In the genomic region with DNA sequence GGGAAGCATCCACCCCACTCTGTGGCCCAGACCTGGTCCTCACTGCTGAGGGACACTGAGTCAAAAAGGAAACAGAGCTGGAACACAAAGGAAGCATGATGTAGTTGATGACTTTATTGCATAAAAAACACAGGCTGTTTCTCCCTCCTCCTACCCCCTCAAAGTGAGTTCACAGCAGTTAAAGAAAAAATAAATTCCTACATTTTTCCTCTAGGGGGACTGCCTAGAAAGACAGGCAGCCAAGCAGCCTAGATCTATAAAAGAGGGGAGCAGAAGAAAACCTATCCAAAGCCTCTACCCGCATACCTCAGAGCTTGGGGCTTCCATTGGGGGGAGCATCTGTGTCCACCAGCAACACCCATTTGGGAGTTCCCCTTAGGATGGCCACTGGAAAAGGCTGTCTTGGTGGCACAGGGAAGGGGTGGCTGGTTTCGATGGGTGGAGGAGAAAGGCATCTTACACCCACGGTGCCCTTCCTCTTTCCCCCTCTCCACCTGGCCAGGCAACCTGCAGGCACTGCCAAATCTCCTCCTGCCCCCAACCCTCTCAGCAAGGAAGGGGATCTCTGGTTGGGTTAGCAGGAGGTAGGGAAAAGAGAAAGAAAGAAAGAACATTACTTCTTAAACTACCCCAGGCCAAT, we compare ENCODE assay signal across 10 cellular contexts. TPM values are rescaled to one million over a fixed set of nuclear protein-coding genes. Genes with fewer than 3 reads are reported as not detected.
DNase-seq lines count a peak whose midpoint lies in the region; ATAC-seq, FAIRE-seq and TF ChIP-seq lines count a peak whose summit lies in the region.
"Had no signal": no experiment of that assay in that cellular context is flagged by ENCODE, and none has a peak within 500 bp of the region (broad histone marks: within the 10 kb centered on the region; RNA-seq: fewer than 3 reads in every experiment).

No MANE protein-coding gene starts in this region.

- H4K5ac ChIP-seq in mesendoderm (ENCODE audit: low read length): no peak overlapping the region

- no peak overlapping the region for H2BK5ac ChIP-seq in mesendoderm (ENCODE audit: low read length)

- H3K27ac ChIP-seq in mesendoderm (ENCODE audit: low read depth, low read length): no peak overlapping the region

- H3K9ac ChIP-seq in mesendoderm (ENCODE audit: low read length): peak overlapping the region; percentile 9

- ATAC-seq in GM18868 (IDR thresholded peaks at IDR 0.05; ENCODE audit: unreplicated experiment) (no peak), HG02610 (IDR thresholded peaks at IDR 0.05; ENCODE audit: unreplicated experiment) (no peak)
- ATAC-seq: activated T-helper 17 cell treated with anti-CD3 and anti-CD28 coated beads, Interleukin-2, amount 50 U/mL, for 72 hours; natural killer cell had no signal

- WGBS in mesendoderm (ENCODE audit: extremely low coverage, insufficient coverage, low lambda C conversion rate): no CpG with 5 or more reads among the region's 3 CpGs

- H3K4ac ChIP-seq in mesendoderm (ENCODE audit: low read depth, low read length): no peak overlapping the region

- no peak overlapping the region for H4K8ac ChIP-seq in mesendoderm (ENCODE audit: low read depth, low read length)

- H2BK120ac ChIP-seq in mesendoderm (ENCODE audit: low read depth, low read length): no peak overlapping the region

- peaks cover 11% of the 10 kb centered on the region for H3K4me1 ChIP-seq in mesendoderm (ENCODE audit: control insufficient read depth, low read depth, low read length)

- DNase-seq in D721Med (ENCODE audit: insufficient read length, low spot score) (no peak), HuH-7 (ENCODE audit: low spot score) (peak; percentile 81), mesendoderm (no peak), GF-D8 (lab: John Stamatoyannopoulos, UW) (no peak)
- no peak for DNase-seq in activated CD8-positive, alpha-beta memory T cell treated with anti-CD3 and anti-CD28 coated beads, Interleukin-2, amount 50 U/mL, for 48 hours
- DNase-seq: natural killer cell had no signal

- H2BK15ac ChIP-seq in mesendoderm (replicated peaks; ENCODE audit: low read depth): no peak overlapping the region

- FAIRE-seq in D721Med (lab: Jason Lieb, UNC): no peak

- peak overlapping the region; percentile 50 for H3K56ac ChIP-seq in mesendoderm (ENCODE audit: low read length)

- TF ChIP-seq CTCF in D721Med (IDR thresholded peaks at IDR 0.05; ENCODE audit: insufficient read depth, missing control alignments) (peak; percentile 10), WI38 (IDR thresholded peaks at IDR 0.05; ENCODE audit: low read depth, low read length) (peak; percentile 27; the same call in 1 of the 2 replicates)

- H3K18ac ChIP-seq in mesendoderm (ENCODE audit: low read length): no peak overlapping the region

- H3K23ac ChIP-seq in mesendoderm (ENCODE audit: low read length): no peak overlapping the region

- peaks cover 8% of the 10 kb centered on the region for H3K79me1 ChIP-seq in mesendoderm (ENCODE audit: low read length)

- H3K27me3 ChIP-seq in mesendoderm (ENCODE audit: insufficient read depth, low read length, poor library complexity): no peaks in the 10 kb centered on the region

- no peaks in the 10 kb centered on the region for H3K36me3 ChIP-seq in mesendoderm (ENCODE audit: control insufficient read depth, insufficient read depth, low read length)

- peaks cover 7% of the 10 kb centered on the region for H3K79me2 ChIP-seq in mesendoderm (ENCODE audit: control insufficient read depth, insufficient read depth, low read length)

- H3K4me3 ChIP-seq in WI38 (ENCODE audit: low read depth, low read length) (no peak overlapping the region), mesendoderm (ENCODE audit: low read length) (no peak overlapping the region)

- no peak overlapping the region for H2AK5ac ChIP-seq in mesendoderm (ENCODE audit: low read length)

- no peak overlapping the region for H3K4me2 ChIP-seq in mesendoderm (ENCODE audit: low read length)

RNA-seq across cellular contexts. Expression of gene SCRN2, which starts 3.9 kb away (rescaled TPM):
- polyA plus RNA-seq in mesendoderm (2013, experiment 1 of 2): 6.6 TPM
- polyA plus RNA-seq in mesendoderm (2013, experiment 2 of 2): 7.7 TPM

RNA-seq across cellular contexts. Expression of gene SP6, which starts 6.0 kb away (rescaled TPM):
- 0.91 TPM for polyA plus RNA-seq in mesendoderm (2013, experiment 1 of 2)
- 0.78 TPM for polyA plus RNA-seq in mesendoderm (2013, experiment 2 of 2)

RNA-seq across cellular contexts. Expression of gene LRRC46, which starts 13.5 kb away (rescaled TPM):
- 0.20 TPM for polyA plus RNA-seq in mesendoderm (2013, experiment 1 of 2)
- 0.43 TPM for polyA plus RNA-seq in mesendoderm (2013, experiment 2 of 2)

RNA-seq across cellular contexts. Expression of gene MRPL10, which starts 13.6 kb away (rescaled TPM):
- polyA plus RNA-seq in mesendoderm (2013, experiment 1 of 2): 60.1 TPM
- 60.8 TPM for polyA plus RNA-seq in mesendoderm (2013, experiment 2 of 2)

RNA-seq across cellular contexts. Expression of gene OSBPL7, which starts 23.3 kb away (rescaled TPM):
- 1.9 TPM for polyA plus RNA-seq in mesendoderm (2013, experiment 1 of 2)
- 2.0 TPM for polyA plus RNA-seq in mesendoderm (2013, experiment 2 of 2)
